9 cellular contexts compared by ENCODE assay signal in the genomic region with DNA sequence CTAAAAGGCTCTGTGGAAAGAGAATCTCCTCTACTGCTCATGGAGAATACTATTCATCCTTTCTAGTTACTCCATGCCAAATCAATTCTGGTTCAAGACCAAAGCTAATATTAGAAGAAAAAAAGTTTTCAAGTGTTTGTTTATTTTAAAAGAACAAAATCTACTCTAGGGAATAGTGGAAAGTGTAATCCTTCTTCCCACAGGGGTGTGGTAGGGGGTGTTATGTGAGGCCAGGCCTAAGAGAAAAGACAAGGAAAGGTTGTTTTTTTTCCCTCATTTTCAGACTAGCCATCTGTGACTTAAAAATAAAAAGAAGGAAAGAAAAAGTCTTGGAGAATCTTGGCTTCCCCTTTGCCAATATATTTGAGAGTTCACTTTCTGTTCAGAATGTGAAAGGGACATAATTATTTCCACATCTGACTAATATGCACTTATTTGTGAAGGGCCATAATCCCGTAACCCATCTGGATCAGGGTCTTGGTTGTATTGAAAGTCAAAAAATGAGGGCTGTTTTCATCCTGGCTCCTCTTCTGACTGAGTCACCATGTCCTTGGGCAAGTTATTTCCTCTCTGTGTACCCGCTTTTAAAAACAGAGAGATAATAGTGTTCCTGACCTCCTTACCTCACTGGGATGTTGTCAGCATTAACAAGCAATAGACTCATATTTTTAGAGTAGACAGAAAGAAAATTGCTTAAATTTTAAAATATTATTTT.
A peak's percentile ranks its signal among the peaks of the same experiment; 100 is the strongest.
DNase-seq lines count a peak whose midpoint lies in the region; ATAC-seq and TF ChIP-seq lines count a peak whose summit lies in the region.
"Had no signal": no experiment of that assay in that cellular context is flagged by ENCODE, and none has a peak within 500 bp of the region (broad histone marks: within the 10 kb centered on the region; RNA-seq: fewer than 3 reads in every experiment).

No MANE protein-coding gene starts in this region.

- TF ChIP-seq CTCF in left lung (IDR thresholded peaks at IDR 0.05) (no peak), upper lobe of left lung (IDR thresholded peaks at IDR 0.05) (no peak)

- no peaks in the 10 kb centered on the region for H3K36me3 ChIP-seq in left lung
- H3K36me3 ChIP-seq in upper lobe of left lung: no peaks in the 10 kb centered on the region

- ATAC-seq in left lung (peak; percentile 13), upper lobe of left lung (ENCODE audit: low FRiP score in 2 of 2) (peak; percentile 46 to 80), HG03135 (IDR thresholded peaks at IDR 0.05; ENCODE audit: unreplicated experiment) (no peak)
- ATAC-seq: activated CD8-positive, alpha-beta T cell treated with anti-CD3 and anti-CD28 coated beads, Interleukin-2, amount 10 ng/mL, durations not matched to agents 7 days and 5 days had no signal

- peak overlapping the region; percentile 46 to 53 for H3K27ac ChIP-seq in left lung
- H3K27ac ChIP-seq in upper lobe of left lung: peak overlapping the region in 2 of 4 donors; percentile 22 to 57

- DNase-seq in NCI-H524 treated with DMSO at 0.1 percent for 48 hours (lab: John Stamatoyannopoulos, UW) (peak; percentile 33), dedifferentiated amniotic fluid mesenchymal stem cell (ENCODE audit: extremely low spot score) (peak; percentile 16), left lung (no peak), upper lobe of left lung (no peak), SHP77 (lab: John Stamatoyannopoulos, UW) (no peak), globus pallidus (ENCODE audit: low spot score) (no peak)
- DNase-seq: activated CD8-positive, alpha-beta T cell treated with anti-CD3 and anti-CD28 coated beads, Interleukin-2, amount 10 ng/mL, durations not matched to agents 7 days and 5 days; SIG-M5 had no signal

- H3K9me3 ChIP-seq in left lung (peaks cover 0 to 9% of the 10 kb centered on the region in 2 donors), upper lobe of left lung (no peaks in the 10 kb centered on the region)

- H3K4me3 ChIP-seq in left lung: no peak overlapping the region
- H3K4me3 ChIP-seq in upper lobe of left lung: no peak overlapping the region

- WGBS in upper lobe of left lung, 2 donors: 67 to 74% methylated on average over 2 of the region's 2 CpGs

- H3K4me1 ChIP-seq in left lung (peaks cover 11 to 13% of the 10 kb centered on the region in 2 donors), upper lobe of left lung (peaks cover 0 to 31% (median 10%) of the 10 kb centered on the region in 4 donors)

- no peak for TF ChIP-seq EP300 in upper lobe of left lung (IDR thresholded peaks at IDR 0.05)

- intact Hi-C loops in left lung (cut with DNase I): no loop called here

- H3K27me3 ChIP-seq in left lung (no peaks in the 10 kb centered on the region), upper lobe of left lung (no peaks in the 10 kb centered on the region)

- TF ChIP-seq POLR2A in upper lobe of left lung (IDR thresholded peaks at IDR 0.05): no peak

Comparison
In these comparisons a context has a peak if more than half of its experiments do, and no peak if none do; other contexts are left out.
1. DNase-seq: peak in NCI-H524 treated with DMSO at 0.1 percent for 48 hours (single experiment) and dedifferentiated amniotic fluid mesenchymal stem cell (single experiment); none in left lung (0 of 2), upper lobe of left lung (0 of 2), SHP77 (0 of 2) and globus pallidus (single experiment).